27 cellular contexts compared by ENCODE assay signal in the genomic region with DNA sequence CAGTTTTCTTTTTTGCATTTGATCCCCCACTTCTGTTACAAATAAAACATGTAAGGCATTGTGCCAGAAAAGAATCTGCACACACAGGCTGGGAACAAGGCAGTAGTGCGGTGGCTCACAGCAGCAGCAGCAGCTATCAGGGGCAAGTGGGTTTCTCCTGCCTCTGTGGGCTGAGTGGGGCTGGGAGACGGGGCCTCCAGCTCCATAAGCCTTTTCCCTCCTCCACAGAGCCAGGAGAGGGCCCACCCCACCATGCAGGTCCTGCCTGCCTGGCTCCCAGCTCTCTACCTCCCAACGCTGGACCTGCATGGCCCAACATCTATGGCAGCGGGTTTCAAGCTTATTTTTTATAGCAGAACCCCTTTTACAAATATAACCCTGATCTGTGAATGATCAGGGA. TPM values are rescaled to one million over a fixed set of nuclear protein-coding genes. Genes with fewer than 3 reads are reported as not detected.
DNase-seq lines count a peak whose midpoint lies in the region; ATAC-seq and TF ChIP-seq lines count a peak whose summit lies in the region.
"Had no signal": no experiment of that assay in that cellular context is flagged by ENCODE, and none has a peak within 500 bp of the region (broad histone marks: within the 10 kb centered on the region; RNA-seq: fewer than 3 reads in every experiment).

No MANE protein-coding gene starts in this region.

- TF ChIP-seq POLR2A in vagina (IDR thresholded peaks at IDR 0.05), result no peak

- no peak overlapping the region for H2AFZ ChIP-seq in KMS-11 (ENCODE audit: low read depth)

- no peaks in the 10 kb centered on the region for H3K9me3 Mint-ChIP-seq in activated naive CD4-positive, alpha-beta T cell treated with anti-CD3 and anti-CD28 coated beads, Interleukin-2, amount 50 U/mL, for 24 hours
- no peaks in the 10 kb centered on the region for H3K9me3 Mint-ChIP-seq in activated naive CD4-positive, alpha-beta T cell treated with anti-CD3 and anti-CD28 coated beads, Interleukin-2, amount 50 U/mL, for 72 hours
- no peaks in the 10 kb centered on the region for H3K9me3 Mint-ChIP-seq in immature natural killer cell
- H3K9me3 Mint-ChIP-seq: stimulated activated memory B cell treated with anti-CD40 and anti-IgM and Interleukin-4, amounts not matched to agents 10 μg/mL and 1 μg/mL and 100 μg/mL, for 72 hours had no signal

- no peak for TF ChIP-seq CTCF in KMS-11 (conservative IDR thresholded peaks at IDR 0.05; ENCODE audit: low read depth, low read length)
- TF ChIP-seq CTCF in vagina (IDR thresholded peaks at IDR 0.05), result no peak

- no peaks in the 10 kb centered on the region for H3K27me3 Mint-ChIP-seq in activated naive CD4-positive, alpha-beta T cell treated with anti-CD3 and anti-CD28 coated beads, Interleukin-2, amount 50 U/mL, for 24 hours
- peaks cover 33 to 46% (median 39%) of the 10 kb centered on the region in 3 donors for H3K27me3 Mint-ChIP-seq in immature natural killer cell (ENCODE audit: low read depth in 3 of 3)
- H3K27me3 Mint-ChIP-seq: stimulated activated memory B cell treated with anti-CD40 and anti-IgM and Interleukin-4, amounts not matched to agents 10 μg/mL and 1 μg/mL and 100 μg/mL, for 72 hours had no signal

- no peak for ATAC-seq in activated naive CD4-positive, alpha-beta T cell treated with anti-CD3 and anti-CD28 coated beads, Interleukin-2, amount 50 U/mL, for 72 hours
- ATAC-seq: HCT116; heart left ventricle; left cardiac atrium; stimulated activated memory B cell treated with anti-CD40 and anti-IgM and Interleukin-4, amounts not matched to agents 10 μg/mL and 1 μg/mL and 100 μg/mL, for 72 hours had no signal

- peak overlapping the region; percentile 46 for H3K27ac Mint-ChIP-seq in activated naive CD4-positive, alpha-beta T cell treated with anti-CD3 and anti-CD28 coated beads, Interleukin-2, amount 50 U/mL, for 24 hours
- H3K27ac Mint-ChIP-seq in activated naive CD4-positive, alpha-beta T cell treated with anti-CD3 and anti-CD28 coated beads, Interleukin-2, amount 50 U/mL, for 72 hours, result peak overlapping the region in 1 of 2 donors; percentile 22
- peak overlapping the region in 1 of 6 donors; percentile 17 for H3K27ac Mint-ChIP-seq in immature natural killer cell
- H3K27ac Mint-ChIP-seq: stimulated activated memory B cell treated with anti-CD40 and anti-IgM and Interleukin-4, amounts not matched to agents 10 μg/mL and 1 μg/mL and 100 μg/mL, for 72 hours had no signal

- H4K20me1 ChIP-seq in KMS-11 (ENCODE audit: insufficient read depth), result peaks cover 81% of the 10 kb centered on the region

- H3K36me3 Mint-ChIP-seq in activated naive CD4-positive, alpha-beta T cell treated with anti-CD3 and anti-CD28 coated beads, Interleukin-2, amount 50 U/mL, for 24 hours, result peaks cover 8% of the 10 kb centered on the region
- H3K36me3 Mint-ChIP-seq in activated naive CD4-positive, alpha-beta T cell treated with anti-CD3 and anti-CD28 coated beads, Interleukin-2, amount 50 U/mL, for 72 hours, result peaks cover 13 to 82% of the 10 kb centered on the region in 2 donors
- peaks cover 18 to 32% (median 24%) of the 10 kb centered on the region in 3 donors for H3K36me3 Mint-ChIP-seq in immature natural killer cell

- no peaks in the 10 kb centered on the region for H3K27me3 ChIP-seq in KMS-11 (ENCODE audit: insufficient read depth, low read depth)
- no peaks in the 10 kb centered on the region for H3K27me3 ChIP-seq in vagina
- H3K27me3 ChIP-seq: heart left ventricle, suprapubic skin, uterus had no signal

- H3K27ac ChIP-seq in KMS-11 (peak overlapping the region; percentile 14; the same call in 1 of the 2 replicates), vagina (peak overlapping the region; percentile 42)
- H3K27ac ChIP-seq: epithelial cell of prostate, heart left ventricle, suprapubic skin, uterus had no signal

- peaks cover 77% of the 10 kb centered on the region for H3K4me1 Mint-ChIP-seq in activated naive CD4-positive, alpha-beta T cell treated with anti-CD3 and anti-CD28 coated beads, Interleukin-2, amount 50 U/mL, for 24 hours
- H3K4me1 Mint-ChIP-seq in immature natural killer cell, result peaks cover 77 to 79% of the 10 kb centered on the region in 2 donors

- peaks cover 36% of the 10 kb centered on the region; the same call in 1 of the 2 replicates for H3K36me3 ChIP-seq in KMS-11 (ENCODE audit: insufficient read depth)
- H3K36me3 ChIP-seq in vagina, result no peaks in the 10 kb centered on the region
- H3K36me3 ChIP-seq: uterus had no signal

- H3K4me2 ChIP-seq in KMS-11, result peak overlapping the region; percentile 46; the same call in 1 of the 2 replicates
- H3K4me2 ChIP-seq: smooth muscle cell had no signal

- no peak overlapping the region for H3K4me3 Mint-ChIP-seq in activated naive CD4-positive, alpha-beta T cell treated with anti-CD3 and anti-CD28 coated beads, Interleukin-2, amount 50 U/mL, for 24 hours
- peak overlapping the region in 4 of 5 donors; percentile 30 to 53 (median 41) for H3K4me3 Mint-ChIP-seq in immature natural killer cell
- H3K4me3 Mint-ChIP-seq: stimulated activated memory B cell treated with anti-CD40 and anti-IgM and Interleukin-4, amounts not matched to agents 10 μg/mL and 1 μg/mL and 100 μg/mL, for 72 hours had no signal

- peaks cover 81% of the 10 kb centered on the region for H3K4me1 ChIP-seq in KMS-11 (ENCODE audit: low read depth, poor library complexity, severe bottlenecking)
- peaks cover 61% of the 10 kb centered on the region for H3K4me1 ChIP-seq in vagina

- no peak overlapping the region; the same call in 1 of the 2 replicates for H3K9ac ChIP-seq in KMS-11

- no peaks in the 10 kb centered on the region for H3K9me3 ChIP-seq in vagina
- H3K9me3 ChIP-seq: heart left ventricle, suprapubic skin, uterus had no signal

- intact Hi-C loops in vagina (cut with DNase I), result no loop called here

- H3K79me2 ChIP-seq in KMS-11 (ENCODE audit: insufficient read depth, low read depth), result peaks cover 98% of the 10 kb centered on the region

- no peak for DNase-seq in activated naive CD4-positive, alpha-beta T cell treated with anti-CD3 and anti-CD28 coated beads, Interleukin-2, amount 50 U/mL, for 72 hours (ENCODE audit: low spot score in 2 of 2)
- DNase-seq in immature natural killer cell (no peak), vagina (ENCODE audit: extremely low spot score in 2 of 2) (no peak), hepatic stellate cell (ENCODE audit: low spot score) (no peak), GOT3 (lab: John Stamatoyannopoulos, UW) (no peak), NK-92 (lab: John Stamatoyannopoulos, UW; ENCODE audit: unreplicated experiment) (no peak)
- DNase-seq: activated CD4-positive, CD25-positive, alpha-beta regulatory T cell; activated naive CD4-positive, alpha-beta T cell treated with anti-CD3 and anti-CD28 coated beads, Interleukin-2, amount 50 U/mL, for 16 hours; central memory CD4-positive, alpha-beta T cell; heart left ventricle; left cardiac atrium; mesendoderm; NCI-H1105; NCI-H2081; NCI-H774; nucleus accumbens; uterus had no signal

- H3K4me3 ChIP-seq in KMS-11 (IDR thresholded peaks at IDR 0.05; ENCODE audit: insufficient read depth, low read depth, low read length) (no peak overlapping the region), vagina (no peak overlapping the region)
- H3K4me3 ChIP-seq: heart left ventricle, smooth muscle cell, suprapubic skin, uterus had no signal

RNA-seq across cellular contexts. Expression of gene ARID5A, which starts 5.2 kb away (rescaled TPM):
- 100 to 1,000 TPM in 1 of 2 donors, 10 to 100 TPM in 1; 51.5 to 348 TPM for total RNA-seq in activated naive CD4-positive, alpha-beta T cell treated with anti-CD3 and anti-CD28 coated beads, Interleukin-2, amount 50 U/mL, for 72 hours
- polyA plus RNA-seq in immature natural killer cell, result 100 to 1,000 TPM in 1 of 3 donors, 10 to 100 TPM in 2; 77.1 to 204 (median 82.7) TPM
- total RNA-seq in vagina, result 34.1 TPM

RNA-seq across cellular contexts. Expression of gene NEURL3, which starts 36.6 kb away (rescaled TPM):
- 1 to 10 TPM in 1 of 2 donors, under 1 TPM in 1; 0.14 to 2.2 TPM for total RNA-seq in activated naive CD4-positive, alpha-beta T cell treated with anti-CD3 and anti-CD28 coated beads, Interleukin-2, amount 50 U/mL, for 72 hours
- not detected for polyA plus RNA-seq in immature natural killer cell
- total RNA-seq in vagina, result 2.5 TPM
- total RNA-seq: myocyte, OCI-LY7, smooth muscle cell, uterus had no signal
- polyA plus RNA-seq: AG04450 had no signal
